In the genomic region with DNA sequence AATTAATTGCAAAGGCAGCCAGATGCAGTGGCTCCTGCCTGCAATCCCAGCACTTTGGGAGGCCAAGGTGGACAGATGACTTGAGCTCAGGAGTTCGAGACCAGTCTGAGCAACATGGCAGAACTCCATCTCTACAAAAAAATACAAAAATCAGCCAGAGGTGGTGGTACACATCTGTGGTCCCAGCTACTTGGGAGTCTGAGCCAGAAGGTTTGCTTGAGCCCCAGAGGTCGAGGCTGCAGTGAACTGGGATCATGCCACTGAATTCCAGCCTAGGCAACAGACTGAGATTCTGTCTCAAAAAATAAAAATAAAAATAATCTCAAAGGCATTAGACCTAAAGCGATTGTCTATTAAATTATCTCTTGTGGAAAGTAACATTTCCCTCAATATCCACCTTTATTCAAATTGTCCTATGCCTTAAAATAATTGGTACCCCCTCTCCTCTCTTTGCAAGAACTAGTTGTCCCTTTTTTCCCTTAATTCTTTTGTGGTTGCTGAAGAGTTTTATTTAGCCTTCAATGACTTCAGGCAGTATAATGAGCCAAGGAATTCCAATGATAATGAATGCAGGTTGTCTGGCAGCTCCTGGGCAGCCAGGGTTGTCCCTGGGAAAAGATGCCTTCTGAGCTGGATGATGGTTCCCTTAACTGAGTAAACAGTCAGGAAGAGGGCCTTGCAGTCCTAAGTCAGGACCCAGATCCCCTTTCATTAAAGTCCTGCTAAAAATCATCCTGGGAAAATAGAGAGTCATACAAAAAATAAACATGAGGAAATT, we compare ENCODE assay signal across 1 cellular context.
TF ChIP-seq lines count a peak whose summit lies in the region.

No MANE protein-coding gene starts in this region.

TF ChIP-seq in IMR-90, 13 proteins besides CTCF, POLR2A, EP300 and RAD21:
- TF ChIP-seq RFX5 (IDR thresholded peaks at IDR 0.05; ENCODE audit: low read depth, low read length) (no peak), NFE2L2 (IDR thresholded peaks at IDR 0.05; ENCODE audit: low read depth, low read length) (no peak), BHLHE40 (IDR thresholded peaks at IDR 0.05; ENCODE audit: low read depth, low read length) (no peak), CHD1 (IDR thresholded peaks at IDR 0.05; ENCODE audit: low read depth, low read length) (no peak), MAZ (IDR thresholded peaks at IDR 0.05; ENCODE audit: borderline replicate concordance, low read depth, low read length) (no peak)
